Comparison of ENCODE assay signal across 8 cellular contexts in the genomic region with DNA sequence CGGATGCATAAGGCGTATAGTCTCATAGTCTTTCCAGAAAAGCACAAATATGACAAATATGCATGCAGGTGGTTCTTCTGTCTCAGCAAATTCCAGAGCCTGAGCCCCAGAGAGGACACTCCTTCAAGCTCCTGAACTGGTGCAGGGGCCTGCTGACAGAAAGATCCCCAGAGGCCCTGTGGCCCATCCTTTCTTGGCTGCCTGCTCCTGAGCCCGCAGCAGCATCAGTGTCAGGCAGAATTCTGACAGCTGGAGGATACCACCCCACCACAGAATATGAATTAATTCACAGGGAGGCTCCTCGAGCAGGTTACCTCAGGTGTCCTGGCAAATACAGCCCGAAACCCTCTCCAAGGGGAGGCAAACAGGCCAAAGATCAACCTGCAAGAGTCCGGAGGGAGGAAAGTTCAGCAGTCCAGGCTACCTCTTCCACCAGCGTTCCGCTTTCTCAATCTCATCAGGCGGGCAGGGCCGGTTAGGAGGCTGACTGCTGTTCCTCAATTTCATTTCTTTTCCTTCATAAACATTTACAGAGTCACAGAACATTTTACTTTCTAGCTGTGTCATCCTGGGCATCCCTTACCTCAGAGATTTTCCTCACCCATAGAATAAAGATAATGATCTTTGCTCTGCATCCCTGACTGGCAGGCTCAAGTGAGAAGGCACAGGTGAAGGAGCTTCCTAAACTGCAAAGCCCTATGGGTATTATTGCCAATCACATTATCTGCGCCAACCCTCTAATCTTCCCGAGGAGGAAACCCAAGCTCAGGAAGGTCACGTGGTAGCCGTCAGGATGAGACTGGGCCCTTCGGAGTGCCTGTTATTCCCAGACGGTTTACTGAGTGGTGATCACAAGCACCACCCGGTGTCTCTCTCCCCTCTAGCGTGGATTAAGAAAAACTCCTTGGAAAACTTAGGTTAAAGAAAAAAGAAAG. TPM values are rescaled to one million over a fixed set of nuclear protein-coding genes. Genes with fewer than 3 reads are reported as not detected.
DNase-seq lines count a peak whose midpoint lies in the region; ATAC-seq and TF ChIP-seq lines count a peak whose summit lies in the region.

No MANE protein-coding gene starts in this region.

- WGBS in right lobe of liver (ENCODE audit: insufficient coverage, low coverage, low lambda C conversion rate, missing lambda C conversion rate): 19% methylated on average over 14 of the region's 18 CpGs

- H3K4me3 Mint-ChIP-seq in CD8-positive, alpha-beta memory T cell: peak overlapping the region; percentile 91 to 100 (median 99)
- peak overlapping the region; percentile 80 for H3K4me3 Mint-ChIP-seq in MCF 10A (ENCODE audit: unreplicated experiment)
- H3K4me3 Mint-ChIP-seq in type B pancreatic cell: peak overlapping the region; percentile 97

- H3K4me1 ChIP-seq in CD8-positive, alpha-beta memory T cell (ENCODE audit: insufficient read depth, low read length): peaks cover 21% of the 10 kb centered on the region
- H3K4me1 ChIP-seq in right lobe of liver: peaks cover 0 to 19% (median 6%) of the 10 kb centered on the region in 4 donors

- H3K36me3 ChIP-seq in CD8-positive, alpha-beta memory T cell (ENCODE audit: insufficient read depth, low read length): peaks cover 12% of the 10 kb centered on the region
- peaks cover 0 to 4% (median 0%) of the 10 kb centered on the region in 4 donors for H3K36me3 ChIP-seq in right lobe of liver

- CTCF ChIA-PET in CD8-positive, alpha-beta memory T cell (lab: Charles Lee): interaction anchor here (1.4 to 3.5 kb wide), 2 partner anchors 11 to 17 kb away, joined by 3 to 23 read pairs; no protein-coding TSS in a partner anchor
- CTCF ChIA-PET in MCF 10A (lab: Yijun Ruan, JAX): interaction anchor here (0.6 to 1.1 kb wide), 3 partner anchors 8 to 25 kb away, joined by 3 read pairs; no protein-coding TSS in a partner anchor

- peak overlapping the region; percentile 99 for H3K4me3 ChIP-seq in CD8-positive, alpha-beta memory T cell (ENCODE audit: low read length)
- peak overlapping the region; percentile 76 to 98 (median 80) for H3K4me3 ChIP-seq in right lobe of liver

- H3K27me3 Mint-ChIP-seq in CD8-positive, alpha-beta memory T cell: no peaks in the 10 kb centered on the region
- H3K27me3 Mint-ChIP-seq in MCF 10A (ENCODE audit: insufficient read depth, unreplicated experiment): no peaks in the 10 kb centered on the region
- H3K27me3 Mint-ChIP-seq in type B pancreatic cell: no peaks in the 10 kb centered on the region

- H3K4me1 Mint-ChIP-seq in CD8-positive, alpha-beta memory T cell: peaks cover 49 to 65% (median 53%) of the 10 kb centered on the region in 3 donors
- H3K4me1 Mint-ChIP-seq in MCF 10A (ENCODE audit: insufficient read depth, unreplicated experiment): peaks cover 39% of the 10 kb centered on the region
- peaks cover 31% of the 10 kb centered on the region for H3K4me1 Mint-ChIP-seq in type B pancreatic cell (ENCODE audit: unreplicated experiment)

- peaks cover 0 to 49% (median 1%) of the 10 kb centered on the region in 3 donors for H3K36me3 Mint-ChIP-seq in CD8-positive, alpha-beta memory T cell
- H3K36me3 Mint-ChIP-seq in MCF 10A (ENCODE audit: insufficient read depth, unreplicated experiment) (peaks cover 17% of the 10 kb centered on the region), type B pancreatic cell (peaks cover 10% of the 10 kb centered on the region)

- no peaks in the 10 kb centered on the region for H3K9me3 Mint-ChIP-seq in CD8-positive, alpha-beta memory T cell
- H3K9me3 Mint-ChIP-seq in MCF 10A (ENCODE audit: unreplicated experiment) (no peaks in the 10 kb centered on the region), type B pancreatic cell (no peaks in the 10 kb centered on the region)

- peak; percentile 16 to 51 (median 27) for ATAC-seq in right lobe of liver

- H3K27ac Mint-ChIP-seq in CD8-positive, alpha-beta memory T cell: peak overlapping the region in 7 of 8 donors; percentile 68 to 99 (median 96)
- H3K27ac Mint-ChIP-seq in MCF 10A (ENCODE audit: low read depth, unreplicated experiment) (peak overlapping the region; percentile 86), type B pancreatic cell (peak overlapping the region; percentile 96)

- H3K9me3 ChIP-seq in CD8-positive, alpha-beta memory T cell (ENCODE audit: low read length): no peaks in the 10 kb centered on the region
- no peaks in the 10 kb centered on the region for H3K9me3 ChIP-seq in right lobe of liver

- POLR2A ChIA-PET in CD8-positive, alpha-beta memory T cell (lab: Charles Lee): no interaction called here
- POLR2A ChIA-PET in MCF 10A (lab: Yijun Ruan, JAX): interaction anchor here (0.5 to 2.8 kb wide), 22 partner anchors 9 to 757 kb away, joined by 3 to 20 read pairs (median 4); partner anchors contain the start of genes ANAPC16, DDIT4 and NUDT13

- DNase-seq in CD8-positive, alpha-beta memory T cell: no peak
- peak; percentile 15 for DNase-seq in LoVo (ENCODE audit: low spot score)
- DNase-seq in MCF 10A (ENCODE audit: unreplicated experiment): peak; percentile 25
- DNase-seq in right lobe of liver: peak in 1 of 3 donors; percentile 73
- no peak for DNase-seq in type B pancreatic cell (ENCODE audit: extremely low spot score, unreplicated experiment)
- DNase-seq in NCI-H2029 (lab: John Stamatoyannopoulos, UW): no peak
- no peak for DNase-seq in GDM1 (lab: John Stamatoyannopoulos, UW)
- no peak for DNase-seq in putamen (ENCODE audit: low spot score)

- TF ChIP-seq CTCF in MCF 10A (IDR thresholded peaks at IDR 0.05; ENCODE audit: unreplicated experiment): no peak
- TF ChIP-seq CTCF in right lobe of liver (IDR thresholded peaks at IDR 0.05): no peak
- no peak for TF ChIP-seq CTCF in type B pancreatic cell (conservative IDR thresholded peaks at IDR 0.05)

- intact Hi-C loops in MCF 10A (cut with micrococcal nuclease) (no loop called here), right lobe of liver (cut with DNase I) (no loop called here)

- BruUV-seq in MCF 10A (replicated peaks; lab: Mats Ljungman, UMichigan): no TSS peak

- no peaks in the 10 kb centered on the region for H3K27me3 ChIP-seq in CD8-positive, alpha-beta memory T cell (ENCODE audit: insufficient read depth, low read length, poor library complexity, severe bottlenecking)
- H3K27me3 ChIP-seq in right lobe of liver: no peaks in the 10 kb centered on the region

- no peak for TF ChIP-seq POLR2A in right lobe of liver (IDR thresholded peaks at IDR 0.05)

- H3K27ac ChIP-seq in CD8-positive, alpha-beta memory T cell (ENCODE audit: low read depth, low read length): peak overlapping the region; percentile 98
- H3K27ac ChIP-seq in right lobe of liver: peak overlapping the region; percentile 93 to 97 (median 95)

RNA-seq across cellular contexts. Expression of gene DNAJB12, which starts 1.4 kb away (rescaled TPM):
- 10 to 100 TPM; 29.4 to 30.4 TPM for total RNA-seq in CD8-positive, alpha-beta memory T cell
- polyA plus RNA-seq in CD8-positive, alpha-beta memory T cell: 28.0 TPM
- 64.7 and 68.1 TPM in 2 replicates for total RNA-seq in MCF 10A (2022)
- total RNA-seq in right lobe of liver: 10 to 100 TPM; 16.6 to 22.1 (median 19.2) TPM
- total RNA-seq in type B pancreatic cell (ENCODE audit: low replicate concordance): 30.6 and 34.3 TPM in 2 replicates

Comparison
In these comparisons a context has a peak if more than half of its experiments do, and no peak if none do; other contexts are left out.
1. DNase-seq: peak in LoVo (single experiment) and MCF 10A (single experiment); none in CD8-positive, alpha-beta memory T cell (0 of 5), type B pancreatic cell (single experiment), NCI-H2029 (single experiment), GDM1 (single experiment) and putamen (single experiment).
2. Peak in every context shown above with its lines, with median percentiles within 50 percentile points of each other: H3K27ac Mint-ChIP-seq and H3K4me3 Mint-ChIP-seq.